In the genomic region with DNA sequence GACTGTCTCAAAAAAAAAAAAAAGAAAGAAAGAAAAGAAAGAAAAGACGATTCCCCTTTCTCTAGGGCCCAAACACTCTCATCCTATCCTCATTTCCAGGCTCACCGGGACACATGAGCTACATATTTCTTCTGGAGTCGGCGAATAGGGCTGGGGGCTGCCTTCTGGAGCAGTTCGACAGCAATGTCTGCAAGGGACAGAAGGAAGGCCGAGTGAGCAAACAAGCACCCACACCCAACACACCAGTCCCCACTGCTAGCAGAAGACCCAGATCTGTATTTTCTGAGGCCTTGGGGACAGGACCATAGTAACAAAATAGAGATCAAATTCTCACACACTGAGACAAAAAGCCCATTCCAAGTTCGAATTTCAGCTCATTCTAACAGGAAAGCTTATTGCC, we compare ENCODE assay signal across 8 cellular contexts. TPM values are rescaled to one million over a fixed set of nuclear protein-coding genes. Genes with fewer than 3 reads are reported as not detected.
DNase-seq lines count a peak whose midpoint lies in the region; TF ChIP-seq lines count a peak whose summit lies in the region.

No MANE protein-coding gene starts in this region.

- no peaks in the 10 kb centered on the region for H4K20me1 ChIP-seq in Karpas-422 (ENCODE audit: insufficient read depth, low read depth, low read length)

- no peaks in the 10 kb centered on the region for H3K9me3 ChIP-seq in BE2C
- no peaks in the 10 kb centered on the region for H3K9me3 ChIP-seq in Karpas-422 (ENCODE audit: low read length)

- H3K4me2 ChIP-seq in Karpas-422 (ENCODE audit: low read depth, low read length, poor library complexity, severe bottlenecking), result peak overlapping the region; percentile 92

- peaks cover 40% of the 10 kb centered on the region for H3K4me1 Mint-ChIP-seq in nephron progenitor cell

- H3K4me3 ChIP-seq in BE2C (ENCODE audit: low read depth, low read length) (0 out of 2 replicates have a peak overlapping the region, but pooled peaks have one; percentile 61), Karpas-422 (ENCODE audit: low read length) (peak overlapping the region; percentile 81), coronary artery (peak overlapping the region; percentile 95)

- no peaks in the 10 kb centered on the region for H3K9me2 ChIP-seq in Karpas-422 (replicated peaks; ENCODE audit: insufficient read depth, low read length)

- peaks cover under 1% of the 10 kb centered on the region for H3K27me3 Mint-ChIP-seq in nephron progenitor cell (ENCODE audit: low read depth, poor library complexity)

- no peaks in the 10 kb centered on the region for H3K9me3 Mint-ChIP-seq in nephron progenitor cell

- DNase-seq in BE2C, result no peak
- DNase-seq in Karpas-422, result no peak
- no peak for DNase-seq in coronary artery (ENCODE audit: low spot score)
- no peak for DNase-seq in nephron progenitor cell
- no peak for DNase-seq in SK-N-DZ (ENCODE audit: low spot score)
- DNase-seq in DMS79 treated with DMSO at 0.1 percent for 48 hours (lab: John Stamatoyannopoulos, UW), result no peak
- DNase-seq in stimulated activated naive CD4-positive, alpha-beta T cell (lab: John Stamatoyannopoulos, UW), result no peak
- no peak for DNase-seq in amniotic stem cell (lab: John Stamatoyannopoulos, UW)

- peaks cover 39% of the 10 kb centered on the region for H3K79me2 ChIP-seq in Karpas-422 (ENCODE audit: low read length)

- peak overlapping the region; percentile 98 for H3K9ac ChIP-seq in Karpas-422 (ENCODE audit: low read length)

- H3K4me3 Mint-ChIP-seq in nephron progenitor cell, result peak overlapping the region; percentile 96

- H3K36me3 ChIP-seq in BE2C (peaks cover 12% of the 10 kb centered on the region), Karpas-422 (ENCODE audit: insufficient read depth, low read length) (peaks cover 13% of the 10 kb centered on the region; the same call in 1 of the 2 replicates)

- H2AFZ ChIP-seq in Karpas-422 (ENCODE audit: low read length), result no peak overlapping the region

- peaks cover 10% of the 10 kb centered on the region for H3K36me3 Mint-ChIP-seq in nephron progenitor cell (ENCODE audit: low read depth)

- H3K27me3 ChIP-seq in BE2C (no peaks in the 10 kb centered on the region), Karpas-422 (ENCODE audit: low read length) (no peaks in the 10 kb centered on the region)

- H3K27ac ChIP-seq in Karpas-422 (ENCODE audit: low read length) (peak overlapping the region; percentile 88), coronary artery (peak overlapping the region; percentile 92 to 99)

- H3K27ac Mint-ChIP-seq in nephron progenitor cell, result no peak overlapping the region

- TF ChIP-seq CTCF in BE2C (IDR thresholded peaks at IDR 0.05; ENCODE audit: low read depth, low read length), result no peak
- TF ChIP-seq CTCF in coronary artery (IDR thresholded peaks at IDR 0.05), result no peak
- TF ChIP-seq CTCF in nephron progenitor cell (IDR thresholded peaks at IDR 0.05), result no peak

- H3K4me1 ChIP-seq in BE2C (no peaks in the 10 kb centered on the region), Karpas-422 (ENCODE audit: low read length) (peaks cover 22% of the 10 kb centered on the region)

RNA-seq across cellular contexts. Expression of a gene that starts 1.2 kb away (rescaled TPM):
- polyA plus RNA-seq in BE2C (2012; ENCODE audit: insufficient read depth, insufficient read length, low read depth), result 80.0 TPM
- 38.7 and 64.8 TPM in 2 replicates for total RNA-seq in Karpas-422 (2014; rRNA removed; shearing (Covaris generic); ENCODE audit: low replicate concordance)
- polyA plus RNA-seq in SK-N-DZ (2014; cell fraction: cytosol; rRNA removed), result 56.2 and 60.6 TPM in 2 replicates
- 38.7 and 46.6 TPM in 2 replicates for polyA plus RNA-seq in SK-N-DZ (2014; cell fraction: nucleus; rRNA removed)

RNA-seq across cellular contexts. Expression of a gene that starts 2.6 kb away (rescaled TPM):
- polyA plus RNA-seq in BE2C (2012; ENCODE audit: insufficient read depth, insufficient read length, low read depth), result 110 TPM
- 61.1 and 93.8 TPM in 2 replicates for total RNA-seq in Karpas-422 (2014; rRNA removed; shearing (Covaris generic); ENCODE audit: low replicate concordance)
- polyA plus RNA-seq in SK-N-DZ (2014; cell fraction: cytosol; rRNA removed), result 70.9 and 75.3 TPM in 2 replicates
- 59.0 and 78.6 TPM in 2 replicates for polyA plus RNA-seq in SK-N-DZ (2014; cell fraction: nucleus; rRNA removed)

RNA-seq across cellular contexts. Expression of a gene that starts 5.7 kb away (rescaled TPM):
- 4.2 TPM for polyA plus RNA-seq in BE2C (2012; ENCODE audit: insufficient read depth, insufficient read length, low read depth)
- 2.7 and 3.5 TPM in 2 replicates for total RNA-seq in Karpas-422 (2014; rRNA removed; shearing (Covaris generic); ENCODE audit: low replicate concordance)
- polyA plus RNA-seq in SK-N-DZ (2014; cell fraction: cytosol; rRNA removed), result 0.12 and 0.27 TPM in 2 replicates
- 2.8 and 3.0 TPM in 2 replicates for polyA plus RNA-seq in SK-N-DZ (2014; cell fraction: nucleus; rRNA removed)

RNA-seq across cellular contexts. Expression of a gene that starts 14.9 kb away (rescaled TPM):
- polyA plus RNA-seq in BE2C (2012; ENCODE audit: insufficient read depth, insufficient read length, low read depth), result 30.8 TPM
- 10.4 and 21.5 TPM in 2 replicates for total RNA-seq in Karpas-422 (2014; rRNA removed; shearing (Covaris generic); ENCODE audit: low replicate concordance)
- 33.1 and 34.2 TPM in 2 replicates for polyA plus RNA-seq in SK-N-DZ (2014; cell fraction: cytosol; rRNA removed)
- 13.9 and 14.7 TPM in 2 replicates for polyA plus RNA-seq in SK-N-DZ (2014; cell fraction: nucleus; rRNA removed)

RNA-seq across cellular contexts. Expression of a gene that starts 31.1 kb away (rescaled TPM):
- 121 TPM for polyA plus RNA-seq in BE2C (2012; ENCODE audit: insufficient read depth, insufficient read length, low read depth)
- total RNA-seq in Karpas-422 (2014; rRNA removed; shearing (Covaris generic); ENCODE audit: low replicate concordance), result 28.0 and 37.6 TPM in 2 replicates
- polyA plus RNA-seq in SK-N-DZ (2014; cell fraction: cytosol; rRNA removed), result 41.2 and 56.3 TPM in 2 replicates
- polyA plus RNA-seq in SK-N-DZ (2014; cell fraction: nucleus; rRNA removed), result 137 and 156 TPM in 2 replicates
